In the genomic region with DNA sequence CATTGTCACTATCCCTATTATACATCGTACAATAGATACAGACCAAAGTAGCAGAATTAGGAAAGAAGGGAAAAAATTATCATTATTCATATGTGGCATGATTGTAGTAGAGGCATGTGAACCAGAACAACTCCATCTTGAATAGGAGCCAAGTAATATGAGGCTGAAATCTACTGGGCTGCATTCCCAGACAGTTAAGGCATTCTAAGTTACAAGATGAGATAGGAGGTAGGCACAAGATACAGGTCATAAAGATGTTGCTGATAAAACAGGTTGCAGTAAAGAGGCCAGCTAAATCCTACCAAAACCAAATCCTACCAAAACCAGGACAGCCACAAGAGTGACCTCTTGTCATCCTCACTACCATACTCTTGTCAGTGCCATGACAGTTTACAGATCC, we compare ENCODE assay signal across 19 cellular contexts.
"Had no signal": no experiment of that assay in that cellular context is flagged by ENCODE, and none has a peak within 500 bp of the region (broad histone marks: within the 10 kb centered on the region; RNA-seq: fewer than 3 reads in every experiment).

No MANE protein-coding gene starts in this region.

- H3K9me3 ChIP-seq: ovary, right lobe of liver, stomach had no signal

- H3K27me3 ChIP-seq: hepatocyte, neural progenitor cell, ovary, right lobe of liver, spleen, stomach had no signal

- H3K4me3 ChIP-seq: dorsolateral prefrontal cortex, hepatocyte, neural progenitor cell, ovary, right lobe of liver, spleen, stomach had no signal

- FAIRE-seq: urothelium cell line had no signal

- H3K4me1 ChIP-seq: right lobe of liver, spleen, stomach had no signal

- DNase-seq: dorsolateral prefrontal cortex; effector CD8-positive, alpha-beta T cell; foreskin melanocyte; head of caudate nucleus; kidney glomerular epithelial cell; mammary epithelial cell; nucleus accumbens; ovary; right lobe of liver; spleen; stimulated activated CD4-positive, alpha-beta T cell treated with anti-CD3 and anti-CD28 coated beads, Interleukin-2, amount 100 ng/mL, for 24 hours; stimulated activated naive CD4-positive, alpha-beta T cell; stomach; substantia nigra had no signal

- H3K36me3 ChIP-seq: neural progenitor cell, ovary, right lobe of liver, spleen, stomach had no signal

- H3K27ac ChIP-seq: dorsolateral prefrontal cortex, hepatocyte, neural progenitor cell, ovary, right lobe of liver, spleen, stomach had no signal

- ATAC-seq: left lobe of liver; natural killer cell treated with Interleukin-12 subunit alpha and Interleukin-12 subunit beta and Interleukin-15 and Interleukin-18, amount 100 ng/mL, for 72 hours; right lobe of liver had no signal
